8 cellular contexts compared by ENCODE assay signal in genomic region chr20:60224914-60225313, GRCh38.
A peak's percentile ranks its signal among the peaks of the same experiment; 100 is the strongest.
DNase-seq lines count a peak whose midpoint lies in the region; ATAC-seq and TF ChIP-seq lines count a peak whose summit lies in the region.

No MANE protein-coding gene starts in this region.

- H3K4me3 ChIP-seq in astrocyte of the spinal cord (ENCODE audit: low read depth, low read length), result no peak overlapping the region

- peak overlapping the region; percentile 28 for H3K27ac ChIP-seq in KOPT-K1 (ENCODE audit: low read depth, low read length, poor library complexity, severe bottlenecking)

- in situ Hi-C loops in astrocyte of the spinal cord (cut with HindIII; ENCODE audit: low sequenced_read_pairs), result no loop called here

- H3K4me3 Mint-ChIP-seq in activated CD4-positive, alpha-beta T cell treated with anti-CD3 and anti-CD28 coated beads, Interleukin-2, amount 10 ng/mL, durations not matched to agents 7 days and 5 days, result no peak overlapping the region
- H3K4me3 Mint-ChIP-seq in T-helper 2 cell treated with Interferon-gamma antibody and Interleukin-4, amounts not matched to agents 5 μg/mL and 100 μg/mL, for 36 hours, result no peak overlapping the region

- peak; percentile 9 for DNase-seq in activated CD4-positive, alpha-beta T cell treated with anti-CD3 and anti-CD28 coated beads, Interleukin-2, amount 10 ng/mL, durations not matched to agents 7 days and 5 days
- DNase-seq in activated CD4-positive, alpha-beta T cell treated with anti-CD3 and anti-CD28 coated beads, Interleukin-2, amount 50 U/mL, for 4 hours, result no peak
- DNase-seq in astrocyte of the spinal cord (ENCODE audit: low read depth, low spot score), result no peak
- peak; percentile 15 for DNase-seq in pons (ENCODE audit: low spot score)
- DNase-seq in T-helper 2 cell treated with Interferon-gamma antibody and Interleukin-4, amounts not matched to agents 5 μg/mL and 100 μg/mL, for 36 hours (ENCODE audit: low spot score), result no peak
- no peak for DNase-seq in anterior cingulate cortex (lab: John Stamatoyannopoulos, UW)

- no peaks in the 10 kb centered on the region for H3K36me3 Mint-ChIP-seq in activated CD4-positive, alpha-beta T cell treated with anti-CD3 and anti-CD28 coated beads, Interleukin-2, amount 10 ng/mL, durations not matched to agents 7 days and 5 days (ENCODE audit: low read depth)
- no peaks in the 10 kb centered on the region for H3K36me3 Mint-ChIP-seq in T-helper 2 cell treated with Interferon-gamma antibody and Interleukin-4, amounts not matched to agents 5 μg/mL and 100 μg/mL, for 36 hours (ENCODE audit: low read depth)

- CTCF ChIA-PET in activated CD4-positive, alpha-beta T cell treated with anti-CD3 and anti-CD28 coated beads, Interleukin-2, amount 10 ng/mL, durations not matched to agents 7 days and 5 days (lab: Charles Lee), result interaction anchor here (1.5 kb wide), 1 partner anchor 14 kb away, joined by 3 read pairs; no protein-coding TSS in a partner anchor

- no peaks in the 10 kb centered on the region for H3K9me3 Mint-ChIP-seq in activated CD4-positive, alpha-beta T cell treated with anti-CD3 and anti-CD28 coated beads, Interleukin-2, amount 10 ng/mL, durations not matched to agents 7 days and 5 days
- no peaks in the 10 kb centered on the region for H3K9me3 Mint-ChIP-seq in T-helper 2 cell treated with Interferon-gamma antibody and Interleukin-4, amounts not matched to agents 5 μg/mL and 100 μg/mL, for 36 hours

- POLR2A ChIA-PET in activated CD4-positive, alpha-beta T cell treated with anti-CD3 and anti-CD28 coated beads, Interleukin-2, amount 10 ng/mL, durations not matched to agents 7 days and 5 days (lab: Charles Lee), result no interaction called here

- TF ChIP-seq CTCF in astrocyte of the spinal cord (IDR thresholded peaks at IDR 0.05; ENCODE audit: low read depth, low read length), result peak; percentile 65

- H3K4me1 Mint-ChIP-seq in activated CD4-positive, alpha-beta T cell treated with anti-CD3 and anti-CD28 coated beads, Interleukin-2, amount 10 ng/mL, durations not matched to agents 7 days and 5 days, result no peaks in the 10 kb centered on the region
- H3K4me1 Mint-ChIP-seq in T-helper 2 cell treated with Interferon-gamma antibody and Interleukin-4, amounts not matched to agents 5 μg/mL and 100 μg/mL, for 36 hours (ENCODE audit: low read depth), result no peaks in the 10 kb centered on the region

- no peaks in the 10 kb centered on the region for H3K27me3 Mint-ChIP-seq in activated CD4-positive, alpha-beta T cell treated with anti-CD3 and anti-CD28 coated beads, Interleukin-2, amount 10 ng/mL, durations not matched to agents 7 days and 5 days
- H3K27me3 Mint-ChIP-seq in T-helper 2 cell treated with Interferon-gamma antibody and Interleukin-4, amounts not matched to agents 5 μg/mL and 100 μg/mL, for 36 hours (ENCODE audit: low read depth), result no peaks in the 10 kb centered on the region

- H3K36me3 ChIP-seq in KOPT-K1 (ENCODE audit: insufficient read depth, low read length), result peaks cover 85% of the 10 kb centered on the region

- ATAC-seq in GM21717 (IDR thresholded peaks at IDR 0.05; ENCODE audit: unreplicated experiment), result no peak

- H3K27ac Mint-ChIP-seq in activated CD4-positive, alpha-beta T cell treated with anti-CD3 and anti-CD28 coated beads, Interleukin-2, amount 10 ng/mL, durations not matched to agents 7 days and 5 days, result no peak overlapping the region
- H3K27ac Mint-ChIP-seq in T-helper 2 cell treated with Interferon-gamma antibody and Interleukin-4, amounts not matched to agents 5 μg/mL and 100 μg/mL, for 36 hours, result no peak overlapping the region

- H3K9me3 ChIP-seq in KOPT-K1 (ENCODE audit: insufficient read depth, low read length, poor library complexity, severe bottlenecking), result peaks cover 34% of the 10 kb centered on the region

Comparison
In these comparisons a context has a peak if more than half of its experiments do, and no peak if none do; other contexts are left out.
1. DNase-seq: peak in activated CD4-positive, alpha-beta T cell treated with anti-CD3 and anti-CD28 coated beads, Interleukin-2, amount 10 ng/mL, durations not matched to agents 7 days and 5 days (single experiment) and pons (single experiment); none in activated CD4-positive, alpha-beta T cell treated with anti-CD3 and anti-CD28 coated beads, Interleukin-2, amount 50 U/mL, for 4 hours (0 of 2), astrocyte of the spinal cord (single experiment), T-helper 2 cell treated with Interferon-gamma antibody and Interleukin-4, amounts not matched to agents 5 μg/mL and 100 μg/mL, for 36 hours (single experiment) and anterior cingulate cortex (0 of 58).